1 cellular context compared by ENCODE assay signal in genomic region chr17:39920218-39921210, GRCh38.
TF ChIP-seq lines count a peak whose summit lies in the region.

No MANE protein-coding gene starts in this region.

TF ChIP-seq in HepG2, 621 proteins besides CTCF, POLR2A, EP300 and RAD21 (continued from another document and continues in another):
- TF ChIP-seq ZHX1 (CRISPR knock-in tag; IDR thresholded peaks at IDR 0.05; ENCODE audit: low read depth) = no peak
- TF ChIP-seq ZBTB20 (CRISPR knock-in tag; IDR thresholded peaks at IDR 0.05; ENCODE audit: borderline replicate concordance, low read depth) = no peak; the same call in 1 of the 2 replicates
- TF ChIP-seq ZNF253 (CRISPR knock-in tag; IDR thresholded peaks at IDR 0.05; ENCODE audit: borderline replicate concordance) = no peak
- TF ChIP-seq KLF12 (CRISPR knock-in tag; IDR thresholded peaks at IDR 0.05; ENCODE audit: borderline replicate concordance) = no peak
- TF ChIP-seq YEATS2 (CRISPR knock-in tag; IDR thresholded peaks at IDR 0.05; ENCODE audit: borderline replicate concordance) = no peak
- TF ChIP-seq SNAI1 (CRISPR knock-in tag; IDR thresholded peaks at IDR 0.05; ENCODE audit: borderline replicate concordance) = no peak
- no peak for TF ChIP-seq ZNF709 (CRISPR knock-in tag; IDR thresholded peaks at IDR 0.05)
- no peak for TF ChIP-seq ZSCAN29 (CRISPR knock-in tag; conservative IDR thresholded peaks at IDR 0.05)
- no peak for TF ChIP-seq HES4 (CRISPR knock-in tag; IDR thresholded peaks at IDR 0.05; ENCODE audit: borderline replicate concordance)
- no peak; the same call in 1 of the 2 replicates for TF ChIP-seq ZNF816 (CRISPR knock-in tag; IDR thresholded peaks at IDR 0.05; ENCODE audit: borderline replicate concordance)
- TF ChIP-seq SETDB1 (CRISPR knock-in tag; IDR thresholded peaks at IDR 0.05; ENCODE audit: borderline replicate concordance) = no peak
- TF ChIP-seq ZNF574 (CRISPR knock-in tag; IDR thresholded peaks at IDR 0.05) = no peak
- TF ChIP-seq TFE3 (CRISPR knock-in tag; IDR thresholded peaks at IDR 0.05) = no peak
- TF ChIP-seq NFKBIZ (CRISPR knock-in tag; IDR thresholded peaks at IDR 0.05) = no peak
- TF ChIP-seq, protein P1, sequence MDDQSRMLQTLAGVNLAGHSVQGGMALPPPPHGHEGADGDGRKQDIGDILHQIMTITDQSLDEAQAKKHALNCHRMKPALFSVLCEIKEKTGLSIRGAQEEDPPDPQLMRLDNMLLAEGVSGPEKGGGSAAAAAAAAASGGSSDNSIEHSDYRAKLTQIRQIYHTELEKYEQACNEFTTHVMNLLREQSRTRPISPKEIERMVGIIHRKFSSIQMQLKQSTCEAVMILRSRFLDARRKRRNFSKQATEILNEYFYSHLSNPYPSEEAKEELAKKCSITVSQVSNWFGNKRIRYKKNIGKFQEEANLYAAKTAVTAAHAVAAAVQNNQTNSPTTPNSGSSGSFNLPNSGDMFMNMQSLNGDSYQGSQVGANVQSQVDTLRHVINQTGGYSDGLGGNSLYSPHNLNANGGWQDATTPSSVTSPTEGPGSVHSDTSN (CRISPR knock-in tag; IDR thresholded peaks at IDR 0.05; ENCODE audit: borderline replicate concordance) = no peak
- TF ChIP-seq ZC3H13 (CRISPR knock-in tag; IDR thresholded peaks at IDR 0.05) = peak; percentile 82
- TF ChIP-seq, protein P2, sequence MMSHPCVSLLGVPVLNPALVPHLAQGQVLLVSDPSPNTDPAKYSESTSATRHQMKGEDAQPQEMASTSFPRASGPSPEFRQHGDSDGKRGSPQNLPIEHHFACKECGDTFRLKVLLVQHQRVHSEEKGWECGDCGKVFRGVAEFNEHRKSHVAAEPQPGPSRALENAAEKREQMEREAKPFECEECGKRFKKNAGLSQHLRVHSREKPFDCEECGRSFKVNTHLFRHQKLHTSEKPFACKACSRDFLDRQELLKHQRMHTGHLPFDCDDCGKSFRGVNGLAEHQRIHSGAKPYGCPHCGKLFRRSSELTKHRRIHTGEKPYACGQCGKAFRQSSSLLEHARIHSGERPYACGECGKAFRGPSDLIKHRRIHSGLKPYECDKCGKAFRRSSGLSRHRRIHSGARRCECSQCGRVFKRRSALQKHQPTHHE (CRISPR knock-in tag; IDR thresholded peaks at IDR 0.05; ENCODE audit: borderline replicate concordance) = 0 out of 2 replicates have a peak, but pooled peaks have one; percentile 48
- TF ChIP-seq ADNP (CRISPR knock-in tag; IDR thresholded peaks at IDR 0.05) = no peak
- no peak for TF ChIP-seq SP2 (CRISPR knock-in tag; IDR thresholded peaks at IDR 0.05)
- TF ChIP-seq MXD4 (CRISPR knock-in tag; IDR thresholded peaks at IDR 0.05) = no peak
- TF ChIP-seq, protein P3, sequence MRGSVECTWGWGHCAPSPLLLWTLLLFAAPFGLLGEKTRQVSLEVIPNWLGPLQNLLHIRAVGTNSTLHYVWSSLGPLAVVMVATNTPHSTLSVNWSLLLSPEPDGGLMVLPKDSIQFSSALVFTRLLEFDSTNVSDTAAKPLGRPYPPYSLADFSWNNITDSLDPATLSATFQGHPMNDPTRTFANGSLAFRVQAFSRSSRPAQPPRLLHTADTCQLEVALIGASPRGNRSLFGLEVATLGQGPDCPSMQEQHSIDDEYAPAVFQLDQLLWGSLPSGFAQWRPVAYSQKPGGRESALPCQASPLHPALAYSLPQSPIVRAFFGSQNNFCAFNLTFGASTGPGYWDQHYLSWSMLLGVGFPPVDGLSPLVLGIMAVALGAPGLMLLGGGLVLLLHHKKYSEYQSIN (CRISPR knock-in tag; IDR thresholded peaks at IDR 0.05; ENCODE audit: borderline replicate concordance) = no peak
- TF ChIP-seq MTA3 (CRISPR knock-in tag; IDR thresholded peaks at IDR 0.05) = no peak
- TF ChIP-seq ZNF235 (CRISPR knock-in tag; IDR thresholded peaks at IDR 0.05; ENCODE audit: borderline replicate concordance) = no peak
- no peak for TF ChIP-seq ZNF556 (CRISPR knock-in tag; IDR thresholded peaks at IDR 0.05; ENCODE audit: borderline replicate concordance)
- TF ChIP-seq, protein P4, sequence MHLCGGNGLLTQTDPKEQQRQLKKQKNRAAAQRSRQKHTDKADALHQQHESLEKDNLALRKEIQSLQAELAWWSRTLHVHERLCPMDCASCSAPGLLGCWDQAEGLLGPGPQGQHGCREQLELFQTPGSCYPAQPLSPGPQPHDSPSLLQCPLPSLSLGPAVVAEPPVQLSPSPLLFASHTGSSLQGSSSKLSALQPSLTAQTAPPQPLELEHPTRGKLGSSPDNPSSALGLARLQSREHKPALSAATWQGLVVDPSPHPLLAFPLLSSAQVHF (CRISPR knock-in tag; IDR thresholded peaks at IDR 0.05) = no peak
- 0 out of 2 replicates have a peak, but pooled peaks have one; percentile 34 for TF ChIP-seq ZSCAN31 (CRISPR knock-in tag; IDR thresholded peaks at IDR 0.05; ENCODE audit: low read depth)
- TF ChIP-seq ZNF292 (CRISPR knock-in tag; IDR thresholded peaks at IDR 0.05; ENCODE audit: borderline replicate concordance, low read depth) = no peak
- TF ChIP-seq MTF1 (CRISPR knock-in tag; IDR thresholded peaks at IDR 0.05) = no peak
- TF ChIP-seq TFDP1 (CRISPR knock-in tag; IDR thresholded peaks at IDR 0.05; ENCODE audit: borderline replicate concordance) = no peak
- no peak for TF ChIP-seq JARID2 (CRISPR knock-in tag; IDR thresholded peaks at IDR 0.05; ENCODE audit: insufficient replicate concordance)
- no peak for TF ChIP-seq ZNF781 (CRISPR knock-in tag; IDR thresholded peaks at IDR 0.05; ENCODE audit: borderline replicate concordance, not compliant biosample characterization)
- no peak for TF ChIP-seq CHCHD3 (CRISPR knock-in tag; IDR thresholded peaks at IDR 0.05)
- TF ChIP-seq MXD1 (CRISPR knock-in tag; IDR thresholded peaks at IDR 0.05) = no peak; the same call in 1 of the 2 replicates
- TF ChIP-seq NFYC (CRISPR knock-in tag; IDR thresholded peaks at IDR 0.05) = no peak
- TF ChIP-seq TBX2 (CRISPR knock-in tag; IDR thresholded peaks at IDR 0.05; ENCODE audit: borderline replicate concordance) = peak; percentile 55; the same call in 1 of the 2 replicates
- no peak for TF ChIP-seq JUN (CRISPR knock-in tag; IDR thresholded peaks at IDR 0.05)
- TF ChIP-seq PHB2 (IDR thresholded peaks at IDR 0.05; ENCODE audit: partially characterized antibody) = no peak
- TF ChIP-seq, protein P5, sequence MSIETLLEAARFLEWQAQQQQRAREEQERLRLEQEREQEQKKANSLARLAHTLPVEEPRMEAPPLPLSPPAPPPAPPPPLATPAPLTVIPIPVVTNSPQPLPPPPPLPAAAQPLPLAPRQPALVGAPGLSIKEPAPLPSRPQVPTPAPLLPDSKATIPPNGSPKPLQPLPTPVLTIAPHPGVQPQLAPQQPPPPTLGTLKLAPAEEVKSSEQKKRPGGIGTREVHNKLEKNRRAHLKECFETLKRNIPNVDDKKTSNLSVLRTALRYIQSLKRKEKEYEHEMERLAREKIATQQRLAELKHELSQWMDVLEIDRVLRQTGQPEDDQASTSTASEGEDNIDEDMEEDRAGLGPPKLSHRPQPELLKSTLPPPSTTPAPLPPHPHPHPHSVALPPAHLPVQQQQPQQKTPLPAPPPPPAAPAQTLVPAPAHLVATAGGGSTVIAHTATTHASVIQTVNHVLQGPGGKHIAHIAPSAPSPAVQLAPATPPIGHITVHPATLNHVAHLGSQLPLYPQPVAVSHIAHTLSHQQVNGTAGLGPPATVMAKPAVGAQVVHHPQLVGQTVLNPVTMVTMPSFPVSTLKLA (IDR thresholded peaks at IDR 0.05) = no peak
- no peak for TF ChIP-seq MLX (CRISPR knock-in tag; IDR thresholded peaks at IDR 0.05)
- TF ChIP-seq ZNF224 (CRISPR knock-in tag; IDR thresholded peaks at IDR 0.05) = peak; percentile 45; the same call in 1 of the 2 replicates
- TF ChIP-seq, protein P6, sequence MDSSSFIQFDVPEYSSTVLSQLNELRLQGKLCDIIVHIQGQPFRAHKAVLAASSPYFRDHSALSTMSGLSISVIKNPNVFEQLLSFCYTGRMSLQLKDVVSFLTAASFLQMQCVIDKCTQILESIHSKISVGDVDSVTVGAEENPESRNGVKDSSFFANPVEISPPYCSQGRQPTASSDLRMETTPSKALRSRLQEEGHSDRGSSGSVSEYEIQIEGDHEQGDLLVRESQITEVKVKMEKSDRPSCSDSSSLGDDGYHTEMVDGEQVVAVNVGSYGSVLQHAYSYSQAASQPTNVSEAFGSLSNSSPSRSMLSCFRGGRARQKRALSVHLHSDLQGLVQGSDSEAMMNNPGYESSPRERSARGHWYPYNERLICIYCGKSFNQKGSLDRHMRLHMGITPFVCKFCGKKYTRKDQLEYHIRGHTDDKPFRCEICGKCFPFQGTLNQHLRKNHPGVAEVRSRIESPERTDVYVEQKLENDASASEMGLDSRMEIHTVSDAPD (CRISPR knock-in tag; IDR thresholded peaks at IDR 0.05) = no peak
- TF ChIP-seq, protein P7, sequence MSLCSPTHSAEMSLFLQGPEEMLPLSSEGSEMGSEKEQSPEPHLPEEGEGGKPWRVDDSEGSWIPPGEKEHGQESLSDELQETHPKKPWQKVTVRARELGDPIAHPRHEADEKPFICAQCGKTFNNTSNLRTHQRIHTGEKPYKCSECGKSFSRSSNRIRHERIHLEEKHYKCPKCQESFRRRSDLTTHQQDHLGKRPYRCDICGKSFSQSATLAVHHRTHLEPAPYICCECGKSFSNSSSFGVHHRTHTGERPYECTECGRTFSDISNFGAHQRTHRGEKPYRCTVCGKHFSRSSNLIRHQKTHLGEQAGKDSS (CRISPR knock-in tag; IDR thresholded peaks at IDR 0.05; ENCODE audit: borderline replicate concordance, low read depth) = peak; percentile 6; the same call in 1 of the 2 replicates
- no peak for TF ChIP-seq NCOA5 (CRISPR knock-in tag; IDR thresholded peaks at IDR 0.05)
